In the genomic region with DNA sequence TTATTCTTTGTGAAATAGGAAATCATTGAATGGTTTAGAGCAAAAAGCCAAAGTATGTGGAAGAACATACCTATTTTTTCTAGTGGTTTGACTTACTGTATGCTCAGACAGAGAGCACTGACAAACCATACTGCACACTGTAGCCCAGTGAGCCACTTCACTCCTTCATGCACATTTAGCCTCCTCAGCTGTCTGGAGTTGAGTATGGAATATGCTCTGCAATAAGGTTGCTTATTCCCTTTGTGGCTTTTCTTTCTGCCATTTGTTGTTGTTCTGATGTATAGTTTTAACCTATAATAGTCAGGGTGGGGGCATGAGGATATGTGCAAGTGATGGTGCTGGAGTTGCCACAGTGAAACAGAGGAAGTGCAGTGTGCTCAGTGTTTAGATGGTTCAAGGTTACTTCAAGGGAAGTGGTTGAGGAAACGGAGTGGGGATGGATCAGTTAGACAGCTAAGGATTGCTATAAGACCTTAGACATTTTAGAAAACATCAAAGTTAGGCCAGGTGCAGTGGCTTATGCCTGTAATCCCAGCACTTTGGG, we compare ENCODE assay signal across 15 cellular contexts.
A peak's percentile ranks its signal among the peaks of the same experiment; 100 is the strongest.
DNase-seq lines count a peak whose midpoint lies in the region; ATAC-seq, FAIRE-seq and TF ChIP-seq lines count a peak whose summit lies in the region.
"Had no signal": no experiment of that assay in that cellular context is flagged by ENCODE, and none has a peak within 500 bp of the region (broad histone marks: within the 10 kb centered on the region; RNA-seq: fewer than 3 reads in every experiment).

No MANE protein-coding gene starts in this region.

- ATAC-seq in right lobe of liver (peak; percentile 25 to 38 (median 34)), HepG2 (no peak), activated B cell treated with CpG ODN at 0.5 μM for 24 hours (ENCODE audit: low read depth) (no peak), left lung (peak; percentile 62), GM21786 (IDR thresholded peaks at IDR 0.05; ENCODE audit: unreplicated experiment) (no peak)

- intact Hi-C loops in right lobe of liver (cut with DNase I): no loop called here
- intact Hi-C loops in HepG2 (cut with micrococcal nuclease; ENCODE audit: unreplicated experiment): no loop called here
- intact Hi-C loops in activated B cell treated with CpG ODN at 0.5 μM for 24 hours (cut with micrococcal nuclease): loop anchor here (1.0 kb wide), 1 partner anchor 11 kb away; no protein-coding TSS in a partner anchor
- intact Hi-C loops in left lung (cut with DNase I): no loop called here

- peaks cover 42% of the 10 kb centered on the region for H3K4me1 Mint-ChIP-seq in activated B cell treated with CpG ODN at 0.5 μM for 24 hours

- in situ Hi-C loops in HepG2 (cut with HindIII; ENCODE audit: extremely low pct_ligation_motif_present, low pct_unique_long_range_greater_than_20kb): no loop called here

- no TSS peak for BruUV-seq in HepG2 (replicated peaks; lab: Mats Ljungman, UMichigan)

- peaks cover 2% of the 10 kb centered on the region for H3K79me2 ChIP-seq in HepG2 (ENCODE audit: insufficient read depth, low read length)

- H3K9me3 ChIP-seq in right lobe of liver (no peaks in the 10 kb centered on the region), HepG2 (ENCODE audit: low read length) (no peaks in the 10 kb centered on the region), left lung (peaks cover 0 to 2% of the 10 kb centered on the region in 2 donors), right atrium auricular region (no peaks in the 10 kb centered on the region)
- H3K9me3 ChIP-seq: BE2C had no signal

- H3K27ac ChIP-seq in right lobe of liver (no peak overlapping the region), HepG2 (ENCODE audit: extremely low read length, insufficient read depth, low read length) (no peak overlapping the region), left lung (peak overlapping the region in 1 of 2 donors; percentile 69), right atrium auricular region (no peak overlapping the region)
- H3K27ac ChIP-seq: parathyroid adenoma had no signal

- H3K27me3 Mint-ChIP-seq in activated B cell treated with CpG ODN at 0.5 μM for 24 hours: no peaks in the 10 kb centered on the region

- POLR2A ChIA-PET in HepG2 (lab: Yijun Ruan, JAX) (no interaction called here), activated B cell treated with CpG ODN at 0.5 μM for 24 hours (lab: Charles Lee) (interaction anchor here (0.9 to 1.1 kb wide), 2 partner anchors 9 to 11 kb away, joined by 3 to 4 read pairs; no protein-coding TSS in a partner anchor)

- no peaks in the 10 kb centered on the region for H3K27me3 ChIP-seq in right lobe of liver
- no peaks in the 10 kb centered on the region for H3K27me3 ChIP-seq in HepG2 (ENCODE audit: control insufficient read depth in 1 of 2, insufficient read depth in 2 of 2, low read length in 2 of 2)
- no peaks in the 10 kb centered on the region for H3K27me3 ChIP-seq in left lung
- no peaks in the 10 kb centered on the region for H3K27me3 ChIP-seq in right atrium auricular region
- H3K27me3 ChIP-seq: BE2C had no signal

- no peak for TF ChIP-seq CTCF in right lobe of liver (IDR thresholded peaks at IDR 0.05)
- no peak for TF ChIP-seq CTCF in HepG2 (CRISPR knock-in tag; IDR thresholded peaks at IDR 0.05)
- no peak for TF ChIP-seq CTCF in activated B cell treated with CpG ODN at 0.5 μM for 24 hours (IDR thresholded peaks at IDR 0.05)
- no peak for TF ChIP-seq CTCF in left lung (IDR thresholded peaks at IDR 0.05)
- no peak for TF ChIP-seq CTCF in right atrium auricular region (IDR thresholded peaks at IDR 0.05)

- WGBS in right lobe of liver (ENCODE audit: insufficient coverage, low coverage, low lambda C conversion rate, missing lambda C conversion rate): 25% methylated on average over 1 of the region's 1 CpG
- 100% methylated on average over 1 of the region's 1 CpG for WGBS in HepG2 (ENCODE audit: low lambda C conversion rate)

- no peak for FAIRE-seq in HepG2 (lab: Jason Lieb, UNC)
- FAIRE-seq: colon, keratinocyte had no signal

- H3K9ac ChIP-seq in HepG2 (ENCODE audit: insufficient read depth, low read depth, low read length): no peak overlapping the region
- H3K9ac ChIP-seq: parathyroid adenoma had no signal

- TF ChIP-seq POLR2A in right lobe of liver (IDR thresholded peaks at IDR 0.05): no peak
- TF ChIP-seq POLR2A in HepG2 (IDR thresholded peaks at IDR 0.05; ENCODE audit: insufficient read depth in 1 of 2, low read depth in 2 of 2, low read length in 2 of 2): no peak

- no peaks in the 10 kb centered on the region for H3K9me3 Mint-ChIP-seq in activated B cell treated with CpG ODN at 0.5 μM for 24 hours

- DNase-seq in right lobe of liver (no peak), HepG2 (ENCODE audit: low spot score) (no peak), activated B cell treated with CpG ODN at 0.5 μM for 24 hours (no peak), left lung (no peak), DMS79 treated with DMSO at 0.1 percent for 48 hours (lab: John Stamatoyannopoulos, UW) (no peak), GM03348 (ENCODE audit: low spot score) (no peak), right atrium auricular region (ENCODE audit: low spot score) (no peak)
- DNase-seq: BE2C, glutamatergic neuron, midbrain, Right ventricle myocardium superior had no signal

- peaks cover 0 to 6% (median 2%) of the 10 kb centered on the region in 4 donors for H3K36me3 ChIP-seq in right lobe of liver
- H3K36me3 ChIP-seq in HepG2 (replicated peaks in 1 of 2; ENCODE audit: control insufficient read depth in 1 of 2, insufficient read depth in 2 of 2, low read length in 2 of 2): peaks cover 3 to 11% of the 10 kb centered on the region in 2 experiments; a peak in 4 of 5 replicates
- peaks cover 0 to 21% of the 10 kb centered on the region in 2 donors for H3K36me3 ChIP-seq in left lung
- H3K36me3 ChIP-seq in right atrium auricular region: no peaks in the 10 kb centered on the region
- H3K36me3 ChIP-seq: BE2C had no signal

- no peak for TF ChIP-seq RAD21 in HepG2 (CRISPR knock-in tag; IDR thresholded peaks at IDR 0.05)

- H3K4me1 ChIP-seq in right lobe of liver: no peaks in the 10 kb centered on the region
- no peaks in the 10 kb centered on the region for H3K4me1 ChIP-seq in HepG2 (ENCODE audit: insufficient read depth, low read length)
- peaks cover 0 to 37% of the 10 kb centered on the region in 2 donors for H3K4me1 ChIP-seq in left lung
- no peaks in the 10 kb centered on the region for H3K4me1 ChIP-seq in right atrium auricular region
- H3K4me1 ChIP-seq: BE2C, parathyroid adenoma had no signal

- H3K27ac Mint-ChIP-seq in activated B cell treated with CpG ODN at 0.5 μM for 24 hours: peak overlapping the region; percentile 80

- peaks cover 61% of the 10 kb centered on the region for H3K36me3 Mint-ChIP-seq in activated B cell treated with CpG ODN at 0.5 μM for 24 hours (ENCODE audit: low read depth)

- no peaks in the 10 kb centered on the region for H4K20me1 ChIP-seq in HepG2 (ENCODE audit: insufficient read depth, low read length)

- TF ChIP-seq EP300 in HepG2 (IDR thresholded peaks at IDR 0.05; ENCODE audit: low read depth in 2 of 2, low read length in 2 of 2): no peak
- TF ChIP-seq EP300 in HepG2 (CRISPR knock-in tag; IDR thresholded peaks at IDR 0.05; ENCODE audit: borderline replicate concordance): no peak

- H3K4me3 Mint-ChIP-seq in activated B cell treated with CpG ODN at 0.5 μM for 24 hours: no peak overlapping the region

- no peak overlapping the region for H3K4me2 ChIP-seq in HepG2 (ENCODE audit: low read depth, low read length)

- H2AFZ ChIP-seq in HepG2 (ENCODE audit: low read length): no peak overlapping the region
- H2AFZ ChIP-seq: parathyroid adenoma had no signal

- H3K4me3 ChIP-seq in right lobe of liver (no peak overlapping the region), HepG2 (replicated peaks in 1 of 3; ENCODE audit: insufficient read depth in 1 of 3, low read depth in 2 of 3, low read length in 3 of 3) (no peak overlapping the region), left lung (no peak overlapping the region), right atrium auricular region (no peak overlapping the region)

- CTCF ChIA-PET in HepG2 (lab: Yijun Ruan, JAX; ENCODE audit: low intra/inter-chr PET ratio, low total read pairs) (no interaction called here), activated B cell treated with CpG ODN at 0.5 μM for 24 hours (lab: Charles Lee) (interaction anchor here (1.3 kb wide), 1 partner anchor 17 kb away, joined by 5 read pairs; no protein-coding TSS in a partner anchor)

TF ChIP-seq in HepG2, 621 proteins besides CTCF, POLR2A, EP300 and RAD21 (continues in another document):
- TF ChIP-seq, protein P1, sequence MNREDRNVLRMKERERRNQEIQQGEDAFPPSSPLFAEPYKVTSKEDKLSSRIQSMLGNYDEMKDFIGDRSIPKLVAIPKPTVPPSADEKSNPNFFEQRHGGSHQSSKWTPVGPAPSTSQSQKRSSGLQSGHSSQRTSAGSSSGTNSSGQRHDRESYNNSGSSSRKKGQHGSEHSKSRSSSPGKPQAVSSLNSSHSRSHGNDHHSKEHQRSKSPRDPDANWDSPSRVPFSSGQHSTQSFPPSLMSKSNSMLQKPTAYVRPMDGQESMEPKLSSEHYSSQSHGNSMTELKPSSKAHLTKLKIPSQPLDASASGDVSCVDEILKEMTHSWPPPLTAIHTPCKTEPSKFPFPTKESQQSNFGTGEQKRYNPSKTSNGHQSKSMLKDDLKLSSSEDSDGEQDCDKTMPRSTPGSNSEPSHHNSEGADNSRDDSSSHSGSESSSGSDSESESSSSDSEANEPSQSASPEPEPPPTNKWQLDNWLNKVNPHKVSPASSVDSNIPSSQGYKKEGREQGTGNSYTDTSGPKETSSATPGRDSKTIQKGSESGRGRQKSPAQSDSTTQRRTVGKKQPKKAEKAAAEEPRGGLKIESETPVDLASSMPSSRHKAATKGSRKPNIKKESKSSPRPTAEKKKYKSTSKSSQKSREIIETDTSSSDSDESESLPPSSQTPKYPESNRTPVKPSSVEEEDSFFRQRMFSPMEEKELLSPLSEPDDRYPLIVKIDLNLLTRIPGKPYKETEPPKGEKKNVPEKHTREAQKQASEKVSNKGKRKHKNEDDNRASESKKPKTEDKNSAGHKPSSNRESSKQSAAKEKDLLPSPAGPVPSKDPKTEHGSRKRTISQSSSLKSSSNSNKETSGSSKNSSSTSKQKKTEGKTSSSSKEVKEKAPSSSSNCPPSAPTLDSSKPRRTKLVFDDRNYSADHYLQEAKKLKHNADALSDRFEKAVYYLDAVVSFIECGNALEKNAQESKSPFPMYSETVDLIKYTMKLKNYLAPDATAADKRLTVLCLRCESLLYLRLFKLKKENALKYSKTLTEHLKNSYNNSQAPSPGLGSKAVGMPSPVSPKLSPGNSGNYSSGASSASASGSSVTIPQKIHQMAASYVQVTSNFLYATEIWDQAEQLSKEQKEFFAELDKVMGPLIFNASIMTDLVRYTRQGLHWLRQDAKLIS (CRISPR knock-in tag; IDR thresholded peaks at IDR 0.05): no peak
- TF ChIP-seq ZC3H4 (CRISPR knock-in tag; IDR thresholded peaks at IDR 0.05; ENCODE audit: borderline replicate concordance): no peak
- no peak for TF ChIP-seq SRSF9 (IDR thresholded peaks at IDR 0.05; ENCODE audit: borderline replicate concordance, insufficient read depth, low read depth, low read length, poor library complexity, severe bottlenecking)
- TF ChIP-seq NBN (conservative IDR thresholded peaks at IDR 0.05): no peak
- no peak for TF ChIP-seq RBM39 (IDR thresholded peaks at IDR 0.05; ENCODE audit: low read depth, low read length, poor library complexity, severe bottlenecking)
- TF ChIP-seq ZNF3 (CRISPR knock-in tag; IDR thresholded peaks at IDR 0.05): no peak
- no peak for TF ChIP-seq ZNF788 (CRISPR knock-in tag; IDR thresholded peaks at IDR 0.05; ENCODE audit: borderline replicate concordance)

Comparison
In these comparisons a context has a peak if more than half of its experiments do, and no peak if none do; other contexts are left out.
1. ATAC-seq: peak in right lobe of liver (4 of 4) and left lung (single experiment); none in HepG2 (single experiment), activated B cell treated with CpG ODN at 0.5 μM for 24 hours (single experiment) and GM21786 (single experiment).